17 cellular contexts compared by ENCODE assay signal in genomic region chr4:153409924-153410501, GRCh38. TPM values are rescaled to one million over a fixed set of nuclear protein-coding genes. Genes with fewer than 3 reads are reported as not detected.
A peak's percentile ranks its signal among the peaks of the same experiment; 100 is the strongest.
DNase-seq lines count a peak whose midpoint lies in the region; ATAC-seq and TF ChIP-seq lines count a peak whose summit lies in the region.
"Had no signal": no experiment of that assay in that cellular context is flagged by ENCODE, and none has a peak within 500 bp of the region (broad histone marks: within the 10 kb centered on the region; RNA-seq: fewer than 3 reads in every experiment).

No MANE protein-coding gene starts in this region.

- TF ChIP-seq CTCF in PC-3 (conservative IDR thresholded peaks at IDR 0.05; ENCODE audit: low read depth, low read length) (no peak), GM10248 (IDR thresholded peaks at IDR 0.05; ENCODE audit: control extremely low read depth, extremely low read depth, low read depth, missing control alignments) (no peak)

- H3F3A ChIP-seq in PC-3 (ENCODE audit: low read length, unreplicated experiment) = no peaks in the 10 kb centered on the region

- intact Hi-C loops in PC-3 (cut with micrococcal nuclease) = no loop called here

- H3K27ac ChIP-seq in PC-3 (ENCODE audit: low read length) (peak overlapping the region; percentile 59), rectal smooth muscle tissue (ENCODE audit: low read depth, low read length) (peak overlapping the region; percentile 32)
- H3K27ac ChIP-seq: 22Rv1, Peyer's patch had no signal

- CTCF ChIA-PET in PC-3 (lab: Charles Lee) = no interaction called here
- CTCF ChIA-PET in GM10248 (lab: Yijun Ruan, JAX) = interaction anchor here (1.2 kb wide), 1 partner anchor 23 kb away, joined by 4 read pairs; no protein-coding TSS in a partner anchor

- no peak overlapping the region for H2AFZ ChIP-seq in PC-3 (ENCODE audit: low read length)

- H3K9ac ChIP-seq in PC-3 (ENCODE audit: low read length) (no peak overlapping the region; the same call in 1 of the 2 replicates), rectal smooth muscle tissue (ENCODE audit: low read length) (no peak overlapping the region)

- H3K9me2 ChIP-seq in PC-3 (replicated peaks; ENCODE audit: low read length) = no peaks in the 10 kb centered on the region

- peak overlapping the region; percentile 46 for H3K4me2 ChIP-seq in PC-3 (ENCODE audit: low read length)

- peaks cover 17% of the 10 kb centered on the region for H3K4me1 ChIP-seq in PC-3 (ENCODE audit: insufficient read depth, low read length)
- peaks cover 4% of the 10 kb centered on the region for H3K4me1 ChIP-seq in rectal smooth muscle tissue (ENCODE audit: control insufficient read depth, insufficient read depth, low read length)
- H3K4me1 ChIP-seq: Peyer's patch had no signal

- H4K20me1 ChIP-seq in PC-3 (ENCODE audit: low read length) = no peaks in the 10 kb centered on the region

- no peaks in the 10 kb centered on the region for H3K36me3 ChIP-seq in PC-3 (ENCODE audit: low read depth, low read length)
- H3K36me3 ChIP-seq in rectal smooth muscle tissue (ENCODE audit: control insufficient read depth, insufficient read depth, low read length) = no peaks in the 10 kb centered on the region
- H3K36me3 ChIP-seq: Peyer's patch had no signal

- BruUV-seq in PC-3 (replicated peaks; lab: Mats Ljungman, UMichigan) = no TSS peak

- H3K4me3 ChIP-seq in PC-3 (ENCODE audit: low read length) (no peak overlapping the region), rectal smooth muscle tissue (ENCODE audit: low read length) (no peak overlapping the region)
- H3K4me3 ChIP-seq: Peyer's patch had no signal

- H3K27me3 ChIP-seq in PC-3 (ENCODE audit: low read length) (no peaks in the 10 kb centered on the region), rectal smooth muscle tissue (ENCODE audit: control insufficient read depth, insufficient read depth, low read length) (no peaks in the 10 kb centered on the region)
- H3K27me3 ChIP-seq: Peyer's patch had no signal

- no peaks in the 10 kb centered on the region for H3K9me3 ChIP-seq in PC-3 (ENCODE audit: low read length)
- H3K9me3 ChIP-seq: Peyer's patch had no signal

- DNase-seq in DMS 273 (lab: John Stamatoyannopoulos, UW; ENCODE audit: unreplicated experiment) (peak; percentile 19), DMS 273 treated with DMSO at 0.1 percent for 48 hours (lab: John Stamatoyannopoulos, UW) (no peak), PC-3 (no peak), dermis blood vessel endothelial cell (peak; percentile 30), GM10248 (ENCODE audit: extremely low spot score) (no peak), A172 (ENCODE audit: low spot score) (no peak)
- DNase-seq: activated CD8-positive, alpha-beta memory T cell treated with anti-CD3 and anti-CD28 coated beads for 24 hours; Calu3; hypothalamus; NCI-H1105 treated with DMSO at 0.1 percent for 48 hours; NCI-H226; nucleus accumbens; Peyer's patch; stimulated activated CD4-positive, alpha-beta T cell treated with anti-CD3 and anti-CD28 coated beads, Interleukin-12 subunit alpha, Interleukin-12 subunit beta, amount 100 ng/mL, for 4 hours had no signal

- ATAC-seq in PC-3 (no peak), HG03521 (IDR thresholded peaks at IDR 0.05; ENCODE audit: unreplicated experiment) (no peak)

- no peaks in the 10 kb centered on the region for H3K79me2 ChIP-seq in PC-3 (ENCODE audit: low read length)

- POLR2A ChIA-PET in PC-3 (lab: Charles Lee; ENCODE audit: unreplicated experiment) (no interaction called here), GM10248 (lab: Yijun Ruan, JAX) (no interaction called here)

RNA-seq across cellular contexts. Expression of gene TMEM131L, which starts 56.1 kb away (rescaled TPM):
- total RNA-seq in PC-3 (2014; rRNA removed) (7.7 and 10.3 TPM in 2 replicates), dermis blood vessel endothelial cell (16.2 and 25.3 TPM in 2 replicates)
- 8.6 and 9.0 TPM in 2 replicates for total RNA-seq in A172 (2014; rRNA removed; shearing (Covaris generic))

Comparison
In these comparisons a context has a peak if more than half of its experiments do, and no peak if none do; other contexts are left out.
1. DNase-seq: peak in DMS 273 (single experiment) and dermis blood vessel endothelial cell (single experiment); none in DMS 273 treated with DMSO at 0.1 percent for 48 hours (single experiment), PC-3 (single experiment), GM10248 (single experiment) and A172 (single experiment).